In the genomic region with DNA sequence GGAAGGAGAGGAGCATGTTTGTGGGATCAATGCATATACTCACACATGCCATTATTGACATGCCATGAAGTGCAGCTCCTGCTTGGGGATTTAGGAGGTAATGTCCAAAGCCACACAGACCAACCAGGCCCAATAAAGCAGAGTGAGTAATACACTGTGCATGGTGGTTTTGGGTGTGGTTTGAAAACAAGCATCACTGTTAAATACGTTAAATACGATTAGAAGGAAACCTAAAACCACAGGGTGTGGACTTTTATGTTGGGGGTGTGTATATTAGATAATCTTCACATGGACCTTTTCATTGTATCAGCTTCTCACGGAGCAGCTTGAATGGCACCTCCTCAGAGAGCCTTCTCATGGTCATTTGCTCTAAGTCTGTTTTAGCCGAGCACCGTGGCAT, we compare ENCODE assay signal across 8 cellular contexts. TPM values are rescaled to one million over a fixed set of nuclear protein-coding genes. Genes with fewer than 3 reads are reported as not detected.
DNase-seq lines count a peak whose midpoint lies in the region; ATAC-seq, FAIRE-seq and TF ChIP-seq lines count a peak whose summit lies in the region.

No MANE protein-coding gene starts in this region.

- SMC1A ChIA-PET in GM12878 (lab: Charles Lee; ENCODE audit: uncharacterized antibody, unreplicated experiment) = interaction anchor here (2.1 kb wide), 1 partner anchor 10 kb away, joined by 5 read pairs; no protein-coding TSS in a partner anchor

- POLR2A ChIA-PET in GM12878 (lab: Charles Lee) = interaction anchor here (0.6 kb wide), 1 partner anchor 24 kb away, joined by 3 read pairs; no protein-coding TSS in a partner anchor

- ATAC-seq in GM12878 = peak; percentile 52

- H4K91ac ChIP-seq in H9 (ENCODE audit: insufficient read length, low read depth, low read length) = no peak overlapping the region

- H3T11ph ChIP-seq in H9 (ENCODE audit: low read length) = no peak overlapping the region

- H2BK20ac ChIP-seq in H9 (ENCODE audit: low read depth, low read length, poor library complexity, severe bottlenecking) = no peak overlapping the region

- 48% methylated on average over 5 of the region's 5 CpGs for WGBS in GM12878 (ENCODE audit: insufficient coverage, insufficient replicate concordance, low lambda C conversion rate, missing lambda C conversion rate)
- 23 to 56% (median 42%) methylated on average over 5 of the region's 5 CpGs for WGBS in small intestine, 3 donors
- no CpG with 5 or more reads among the region's 5 CpGs for WGBS in H9 (ENCODE audit: extremely low coverage, insufficient read length, low lambda C conversion rate)

- no peak overlapping the region for H4K8ac ChIP-seq in H9 (replicated peaks; ENCODE audit: insufficient read length, low read depth, low read length)

- no peak overlapping the region for H3K4ac ChIP-seq in H9 (ENCODE audit: low read depth, low read length)

- RAD21 ChIA-PET in GM12878 (lab: Charles Lee; ENCODE audit: unreplicated experiment) = no interaction called here

- no peaks in the 10 kb centered on the region for H3K79me1 ChIP-seq in H9 (ENCODE audit: insufficient read depth, low read depth, low read length, poor library complexity, severe bottlenecking)

- DNase-seq in activated CD4-positive, CD25-positive, alpha-beta regulatory T cell treated with anti-CD3 and anti-CD28 coated beads, Interleukin-2, amount 50 U/mL, for 16 hours (ENCODE audit: low read depth, low spot score) = peak; percentile 21
- no peak for DNase-seq in activated CD4-positive, CD25-positive, alpha-beta regulatory T cell treated with anti-CD3 and anti-CD28 coated beads, Interleukin-2, amount 50 U/mL, for 72 hours
- DNase-seq in GM12878 (ENCODE audit: low read depth, low spot score) (no peak), small intestine (peak; percentile 78), H9 (no peak), HuH-7 (ENCODE audit: low spot score) (no peak), NCI-H524 treated with DMSO at 0.1 percent for 48 hours (lab: John Stamatoyannopoulos, UW) (no peak)

- in situ Hi-C loops in GM12878 (cut with MboI) = no loop called here

- TF ChIP-seq RAD21 in GM12878 (IDR thresholded peaks at IDR 0.05; ENCODE audit: insufficient read depth, low read depth, low read length) = no peak

- no peak overlapping the region for H2AK5ac ChIP-seq in H9 (ENCODE audit: insufficient read length, low read length)

- H3F3A ChIP-seq in OCI-LY1 (ENCODE audit: insufficient read depth, low read length) = no peaks in the 10 kb centered on the region

- H3K27me3 Mint-ChIP-seq in H9 (ENCODE audit: low read depth) = peaks cover 5% of the 10 kb centered on the region; the same call in 1 of the 2 replicates

- peak overlapping the region; percentile 30 for H3K27ac ChIP-seq in OCI-LY1 (ENCODE audit: low read depth, low read length, poor library complexity, severe bottlenecking)
- H3K27ac ChIP-seq in GM12878 (ENCODE audit: control insufficient read depth, insufficient read depth) = no peak overlapping the region
- peak overlapping the region; percentile 53 to 76 for H3K27ac ChIP-seq in small intestine (ENCODE audit: low read depth in 1 of 2, low read length in 1 of 2)
- no peak overlapping the region for H3K27ac ChIP-seq in H9 (ENCODE audit: insufficient read length, low read depth, low read length)

- TF ChIP-seq POLR2A in GM12878 (IDR thresholded peaks at IDR 0.05; ENCODE audit: low read depth, low read length) = no peak

- CTCF ChIA-PET in GM12878 (lab: Yijun Ruan, JAX) = no interaction called here

- no peaks in the 10 kb centered on the region for H3K9me3 Mint-ChIP-seq in H9

- no peak overlapping the region for H2BK12ac ChIP-seq in H9 (ENCODE audit: insufficient read length, low read depth, low read length)

- H3K23me2 ChIP-seq in H9 (ENCODE audit: insufficient read length, low read depth, low read length, poor library complexity, severe bottlenecking) = no peaks in the 10 kb centered on the region

- H3K4me1 Mint-ChIP-seq in H9 = peaks cover 0 to 5% of the 10 kb centered on the region in 2 experiments; a peak in 2 of 4 replicates

- peaks cover 35% of the 10 kb centered on the region for H3K4me1 ChIP-seq in OCI-LY1 (ENCODE audit: insufficient read depth, low read length, severe bottlenecking)
- peaks cover 27% of the 10 kb centered on the region for H3K4me1 ChIP-seq in GM12878 (ENCODE audit: control insufficient read depth, insufficient read depth, low read length)
- H3K4me1 ChIP-seq in small intestine (ENCODE audit: control insufficient read depth in 2 of 2, insufficient read depth in 1 of 2, low read depth in 1 of 2, low read length in 1 of 2) = no peaks in the 10 kb centered on the region
- H3K4me1 ChIP-seq in H9 (ENCODE audit: insufficient read depth, low read length) = no peaks in the 10 kb centered on the region

- H3K56ac ChIP-seq in H9 (ENCODE audit: insufficient read length, low read depth, low read length) = no peak overlapping the region

- H4K5ac ChIP-seq in H9 (ENCODE audit: insufficient read length, low read depth, low read length) = no peak overlapping the region

- H2AFZ ChIP-seq in OCI-LY1 (ENCODE audit: low read length) = no peak overlapping the region
- no peak overlapping the region; the same call in 1 of the 2 replicates for H2AFZ ChIP-seq in GM12878 (ENCODE audit: control insufficient read depth, low read depth, low read length)
- H2AFZ ChIP-seq in H9 (ENCODE audit: low read length) = no peak overlapping the region

- no peak overlapping the region for H2BK120ac ChIP-seq in H9 (ENCODE audit: low read depth, low read length, poor library complexity, severe bottlenecking)

- no peaks in the 10 kb centered on the region for H3K79me2 ChIP-seq in OCI-LY1 (ENCODE audit: insufficient read depth, low read length)
- no peaks in the 10 kb centered on the region for H3K79me2 ChIP-seq in GM12878 (ENCODE audit: control insufficient read depth, insufficient read depth, low read length)
- no peaks in the 10 kb centered on the region for H3K79me2 ChIP-seq in H9 (ENCODE audit: insufficient read depth, low read length)

- H3K27ac Mint-ChIP-seq in H9 = no peak overlapping the region

- H3K9me3 ChIP-seq in OCI-LY1 (ENCODE audit: low read length) (no peaks in the 10 kb centered on the region), GM12878 (replicated peaks; ENCODE audit: control insufficient read depth, insufficient read depth, low read length) (no peaks in the 10 kb centered on the region), small intestine (ENCODE audit: control insufficient read depth, low read depth) (no peaks in the 10 kb centered on the region), H9 (ENCODE audit: control insufficient read depth, low read depth, low read length) (no peaks in the 10 kb centered on the region)

- H2BK5ac ChIP-seq in H9 (ENCODE audit: insufficient read length, low read length) = no peak overlapping the region

- H3K36me3 ChIP-seq in OCI-LY1 (ENCODE audit: insufficient read depth, low read length) (no peaks in the 10 kb centered on the region), GM12878 (ENCODE audit: control insufficient read depth in 2 of 2, insufficient read depth in 2 of 2, low read length in 1 of 2) (no peaks in the 10 kb centered on the region), small intestine (ENCODE audit: control insufficient read depth in 2 of 2, insufficient read depth in 2 of 2, low read length in 2 of 2) (no peaks in the 10 kb centered on the region)

- no peak overlapping the region for H3K14ac ChIP-seq in H9 (ENCODE audit: insufficient read depth, low read length)

- H3K4me2 ChIP-seq in OCI-LY1 (ENCODE audit: low read length) = no peak overlapping the region; the same call in 1 of the 2 replicates
- no peak overlapping the region for H3K4me2 ChIP-seq in GM12878 (ENCODE audit: control insufficient read depth, insufficient read depth)
- H3K4me2 ChIP-seq in H9 (ENCODE audit: insufficient read depth, insufficient read length, low read length) = no peak overlapping the region

- no peaks in the 10 kb centered on the region for H3K27me3 ChIP-seq in OCI-LY1 (ENCODE audit: insufficient read depth, low read length)
- no peaks in the 10 kb centered on the region for H3K27me3 ChIP-seq in GM12878 (replicated peaks in 1 of 2; ENCODE audit: control insufficient read depth in 2 of 2, insufficient read depth in 2 of 2, low read length in 1 of 2)
- H3K27me3 ChIP-seq in small intestine (ENCODE audit: control insufficient read depth in 2 of 2, insufficient read depth in 2 of 2, low read length in 2 of 2) = no peaks in the 10 kb centered on the region
- no peaks in the 10 kb centered on the region for H3K27me3 ChIP-seq in H9 (ENCODE audit: insufficient read depth, low read length)

- no peaks in the 10 kb centered on the region for H4K20me1 ChIP-seq in OCI-LY1 (ENCODE audit: insufficient read depth, low read length)
- H4K20me1 ChIP-seq in GM12878 (ENCODE audit: control insufficient read depth, insufficient read depth) = no peaks in the 10 kb centered on the region
- no peaks in the 10 kb centered on the region for H4K20me1 ChIP-seq in H9 (ENCODE audit: control insufficient read depth, insufficient read depth, insufficient read length)

- H3K18ac ChIP-seq in H9 (ENCODE audit: insufficient read length, low read depth, low read length) = no peak overlapping the region

- no peak overlapping the region for H3K4me3 ChIP-seq in OCI-LY1 (ENCODE audit: low read depth, low read length, poor library complexity, severe bottlenecking)
- no peak overlapping the region for H3K4me3 ChIP-seq in GM12878
- no peak overlapping the region for H3K4me3 ChIP-seq in small intestine (ENCODE audit: low read depth in 1 of 2, low read length in 2 of 2)

- no peaks in the 10 kb centered on the region for H3K36me3 Mint-ChIP-seq in H9 (ENCODE audit: insufficient read depth in 1 of 3, low read depth in 3 of 3)

- no peak for TF ChIP-seq EP300 in GM12878 (IDR thresholded peaks at IDR 0.05; ENCODE audit: borderline replicate concordance in 1 of 2, control insufficient read depth in 1 of 2, low read depth in 2 of 2, low read length in 2 of 2)

- BruUV-seq in GM12878 (replicated peaks; lab: Mats Ljungman, UMichigan) = no TSS peak

- FAIRE-seq in GM12878 (lab: Jason Lieb, UNC) (peak; percentile 7), small intestine (lab: Jason Lieb, UNC) (no peak)

- no peak overlapping the region for H3K23ac ChIP-seq in H9 (ENCODE audit: insufficient read length, low read depth, low read length)

- intact Hi-C loops in GM12878 (cut with micrococcal nuclease; ENCODE audit: unreplicated experiment) = no loop called here

- H3K9ac ChIP-seq in OCI-LY1 (ENCODE audit: low read length) (no peak overlapping the region), GM12878 (ENCODE audit: control insufficient read depth, insufficient read depth, low read length) (no peak overlapping the region), H9 (ENCODE audit: extremely low read depth, insufficient read length, low read length) (no peak overlapping the region)

- H3K9me2 ChIP-seq in OCI-LY1 (ENCODE audit: low read depth, low read length) = no peaks in the 10 kb centered on the region

- H3K4me3 Mint-ChIP-seq in H9 = no peak overlapping the region

- H2BK15ac ChIP-seq in H9 (ENCODE audit: low read depth, low read length) = no peak overlapping the region

- no peak for TF ChIP-seq CTCF in OCI-LY1 (IDR thresholded peaks at IDR 0.05; ENCODE audit: low read length)
- no peak for TF ChIP-seq CTCF in GM12878 (IDR thresholded peaks at IDR 0.05 in 2 of 3, conservative IDR thresholded peaks at IDR 0.05 in 1 of 3; ENCODE audit: control insufficient read depth in 2 of 3, extremely low read depth in 1 of 3, insufficient read depth in 1 of 3, low read depth in 3 of 3, low read length in 3 of 3)
- no peak for TF ChIP-seq CTCF in H9 (conservative IDR thresholded peaks at IDR 0.05)

RNA-seq across cellular contexts. Expression of a gene that starts 10.4 kb away (rescaled TPM):
- total RNA-seq in GM12878 (2013; cell fraction: nucleolus; rRNA removed) = 143 and 144 TPM in 2 replicates
- total RNA-seq in GM12878 (2014; rRNA removed) = 82.6 and 86.3 TPM in 2 replicates
- total RNA-seq in GM12878 (2014; rRNA removed; fragmentation: Illumina TruSeq; extraction: Trizol) = 159 and 166 TPM in 2 replicates
- total RNA-seq in GM12878 (2021) = 138 and 148 TPM in 2 replicates
- 50.1 TPM for polyA plus RNA-seq in GM12878 (2011; ENCODE audit: low read depth)
- polyA plus RNA-seq in GM12878 (2011; rRNA removed) = 47.4 and 49.4 TPM in 2 replicates
- polyA plus RNA-seq in GM12878 (2011; cell fraction: cytosol; rRNA removed) = 35.9 and 50.0 TPM in 2 replicates
- polyA plus RNA-seq in GM12878 (2011; cell fraction: nucleus; rRNA removed) = 21.6 and 53.4 TPM in 2 replicates
- 79.0 and 84.9 TPM in 2 replicates for polyA plus RNA-seq in GM12878 (2012)
- 195 and 219 TPM in 2 replicates for polyA plus RNA-seq in GM12878 (2014; fragmentation: Illumina TruSeq; extraction: Trizol)
- 10 to 100 TPM; 42.3 to 46.5 TPM for polyA plus RNA-seq in GM12878 (2014; fragmentation: Nextera tagmentation; extraction: Ambion mirVana)
- 78.1 and 88.9 TPM in 2 replicates for polyA plus RNA-seq in GM12878 (2014; rRNA removed)
- 100 to 1,000 TPM; 104 to 108 TPM for polyA plus RNA-seq in GM12878 (2016; fragmentation: Nextera tagmentation; extraction: Ambion mirVana)
- 71.2 and 84.9 TPM in 2 replicates for polyA minus RNA-seq in GM12878 (2011; rRNA and poly(A)+ RNA removed)
- polyA minus RNA-seq in GM12878 (2011; cell fraction: cytosol; rRNA and poly(A)+ RNA removed) = 36.2 and 45.2 TPM in 2 replicates
- polyA minus RNA-seq in GM12878 (2011; cell fraction: nucleus; rRNA and poly(A)+ RNA removed) = 34.9 and 49.1 TPM in 2 replicates
- 10 to 100 TPM; 41.8 to 63.6 (median 41.9) TPM for polyA plus RNA-seq in small intestine
- 206 TPM in 2 replicates for total RNA-seq in H9 (2021)

RNA-seq across cellular contexts. Expression of a gene that starts 12.9 kb away (rescaled TPM):
- total RNA-seq in GM12878 (2013; cell fraction: nucleolus; rRNA removed) = 21.6 and 24.7 TPM in 2 replicates
- total RNA-seq in GM12878 (2014; rRNA removed) = 30.0 and 35.7 TPM in 2 replicates
- 23.8 and 30.8 TPM in 2 replicates for total RNA-seq in GM12878 (2014; rRNA removed; fragmentation: Illumina TruSeq; extraction: Trizol)
- total RNA-seq in GM12878 (2021) = 21.5 and 26.6 TPM in 2 replicates
- polyA plus RNA-seq in GM12878 (2011; ENCODE audit: low read depth) = 10.6 TPM
- 25.8 and 32.9 TPM in 2 replicates for polyA plus RNA-seq in GM12878 (2011; rRNA removed)
- 17.0 and 18.3 TPM in 2 replicates for polyA plus RNA-seq in GM12878 (2011; cell fraction: cytosol; rRNA removed)
- polyA plus RNA-seq in GM12878 (2011; cell fraction: nucleus; rRNA removed) = 12.1 and 14.0 TPM in 2 replicates
- polyA plus RNA-seq in GM12878 (2012) = 17.9 and 18.3 TPM in 2 replicates
- polyA plus RNA-seq in GM12878 (2014; fragmentation: Illumina TruSeq; extraction: Trizol) = 29.7 and 31.9 TPM in 2 replicates
- polyA plus RNA-seq in GM12878 (2014; fragmentation: Nextera tagmentation; extraction: Ambion mirVana) = 10 to 100 TPM; 23.7 to 39.8 TPM
- 20.9 and 26.6 TPM in 2 replicates for polyA plus RNA-seq in GM12878 (2014; rRNA removed)
- polyA plus RNA-seq in GM12878 (2016; fragmentation: Nextera tagmentation; extraction: Ambion mirVana) = 10 to 100 TPM; 25.7 to 28.1 TPM
- polyA minus RNA-seq in GM12878 (2011; rRNA and poly(A)+ RNA removed) = 15.5 and 18.9 TPM in 2 replicates
- polyA minus RNA-seq in GM12878 (2011; cell fraction: cytosol; rRNA and poly(A)+ RNA removed) = 7.2 and 9.4 TPM in 2 replicates
- 8.3 and 12.6 TPM in 2 replicates for polyA minus RNA-seq in GM12878 (2011; cell fraction: nucleus; rRNA and poly(A)+ RNA removed)
- polyA plus RNA-seq in small intestine = 10 to 100 TPM; 20.3 to 32.4 (median 29.2) TPM
- 62.7 and 63.2 TPM in 2 replicates for total RNA-seq in H9 (2021)

Comparison
In these comparisons a context has a peak if more than half of its experiments do, and no peak if none do; other contexts are left out.
1. DNase-seq: peak in activated CD4-positive, CD25-positive, alpha-beta regulatory T cell treated with anti-CD3 and anti-CD28 coated beads, Interleukin-2, amount 50 U/mL, for 16 hours (single experiment) and small intestine (single experiment); none in activated CD4-positive, CD25-positive, alpha-beta regulatory T cell treated with anti-CD3 and anti-CD28 coated beads, Interleukin-2, amount 50 U/mL, for 72 hours (single experiment), GM12878 (single experiment), H9 (single experiment), HuH-7 (single experiment) and NCI-H524 treated with DMSO at 0.1 percent for 48 hours (single experiment).
2. H3K27ac ChIP-seq: peak in OCI-LY1 (single experiment) and small intestine (2 of 2); none in GM12878 (single experiment) and H9 (single experiment).